12 cellular contexts compared by ENCODE assay signal in genomic region chr11:66072518-66072917, GRCh38. TPM values are rescaled to one million over a fixed set of nuclear protein-coding genes. Genes with fewer than 3 reads are reported as not detected.
DNase-seq lines count a peak whose midpoint lies in the region; ATAC-seq, FAIRE-seq and TF ChIP-seq lines count a peak whose summit lies in the region.
"Had no signal": no experiment of that assay in that cellular context is flagged by ENCODE, and none has a peak within 500 bp of the region (broad histone marks: within the 10 kb centered on the region; RNA-seq: fewer than 3 reads in every experiment).

No MANE protein-coding gene starts in this region.

- peak overlapping the region; percentile 92 for H3K4me2 ChIP-seq in astrocyte (ENCODE audit: low read length)

- peak overlapping the region; percentile 74 for H3K4me3 ChIP-seq in CD8-positive, alpha-beta T cell (ENCODE audit: low read depth, low read length)
- 0 out of 2 replicates have a peak overlapping the region, but pooled peaks have one; percentile 61 for H3K4me3 ChIP-seq in HFF-Myc (replicated peaks; ENCODE audit: low read depth, low read length)
- no peak overlapping the region for H3K4me3 ChIP-seq in astrocyte (ENCODE audit: insufficient read depth, low read depth, low read length)
- H3K4me3 ChIP-seq: MG63, mucosa of descending colon had no signal

- peaks cover 54% of the 10 kb centered on the region for H3K4me1 ChIP-seq in CD8-positive, alpha-beta T cell (ENCODE audit: insufficient read depth, low read length)
- peaks cover 29% of the 10 kb centered on the region for H3K4me1 ChIP-seq in astrocyte (ENCODE audit: insufficient read depth, low read length)

- H3K27ac ChIP-seq in CD8-positive, alpha-beta T cell (ENCODE audit: low read depth, low read length), result no peak overlapping the region
- no peak overlapping the region for H3K27ac ChIP-seq in astrocyte (ENCODE audit: low read depth, low read length)
- H3K27ac ChIP-seq: SJCRH30 had no signal

- H3K36me3 Mint-ChIP-seq in CD8-positive, alpha-beta T cell, result peaks cover 66% of the 10 kb centered on the region
- H3K36me3 Mint-ChIP-seq in astrocyte (ENCODE audit: low read depth, unreplicated experiment), result peaks cover 9% of the 10 kb centered on the region
- H3K36me3 Mint-ChIP-seq in nephron (ENCODE audit: low read depth), result peaks cover 36% of the 10 kb centered on the region

- CTCF ChIA-PET in CD8-positive, alpha-beta T cell (lab: Charles Lee), result no interaction called here

- POLR2A ChIA-PET in CD8-positive, alpha-beta T cell (lab: Charles Lee), result interaction anchor here (1.1 to 3.0 kb wide), 2 partner anchors 8 to 20 kb away, joined by 5 to 43 read pairs; partner anchors contain the start of gene SF3B2

- intact Hi-C loops in CD8-positive, alpha-beta T cell (cut with DNase I, micrococcal nuclease), result loop anchor here (5.0 to 10.0 kb wide), 2 partner anchors 40 to 212 kb away; partner anchors contain the start of gene YIF1A (in 1 of the 2)

- no peaks in the 10 kb centered on the region for H3K27me3 Mint-ChIP-seq in CD8-positive, alpha-beta T cell (ENCODE audit: low read depth)
- no peaks in the 10 kb centered on the region for H3K27me3 Mint-ChIP-seq in astrocyte (ENCODE audit: low read depth, unreplicated experiment)
- H3K27me3 Mint-ChIP-seq in nephron (ENCODE audit: low read depth), result peaks cover 5% of the 10 kb centered on the region

- no peaks in the 10 kb centered on the region for H3K27me3 ChIP-seq in CD8-positive, alpha-beta T cell (ENCODE audit: insufficient read depth, low read length)
- no peaks in the 10 kb centered on the region for H3K27me3 ChIP-seq in astrocyte (ENCODE audit: insufficient read depth, low read length)
- H3K27me3 ChIP-seq: MG63, SJCRH30 had no signal

- H3K4me3 Mint-ChIP-seq in CD8-positive, alpha-beta T cell, result peak overlapping the region; percentile 92
- peak overlapping the region; percentile 93 for H3K4me3 Mint-ChIP-seq in astrocyte (ENCODE audit: unreplicated experiment)
- H3K4me3 Mint-ChIP-seq in nephron, result peak overlapping the region; percentile 91 to 92 (median 92)

- H3K79me2 ChIP-seq in astrocyte (ENCODE audit: insufficient read depth, low read length), result peaks cover 66% of the 10 kb centered on the region

- H3K9me3 Mint-ChIP-seq in CD8-positive, alpha-beta T cell, result no peaks in the 10 kb centered on the region
- H3K9me3 Mint-ChIP-seq in astrocyte (ENCODE audit: unreplicated experiment), result no peaks in the 10 kb centered on the region
- H3K9me3 Mint-ChIP-seq in nephron, result no peaks in the 10 kb centered on the region

- H4K20me1 ChIP-seq in astrocyte (ENCODE audit: insufficient read depth, low read length), result peaks cover 58% of the 10 kb centered on the region

- no peak for TF ChIP-seq CTCF in CD8-positive, alpha-beta T cell (IDR thresholded peaks at IDR 0.05)
- TF ChIP-seq CTCF in HFF-Myc (IDR thresholded peaks at IDR 0.05; ENCODE audit: low read depth, low read length, missing control alignments) (no peak), astrocyte (IDR thresholded peaks at IDR 0.05; ENCODE audit: insufficient read depth, low read depth, low read length) (no peak), nephron (IDR thresholded peaks at IDR 0.05; ENCODE audit: unreplicated experiment in 3 of 3) (no peak)

- no peaks in the 10 kb centered on the region for H3K9me3 ChIP-seq in CD8-positive, alpha-beta T cell (ENCODE audit: low read length)
- no peaks in the 10 kb centered on the region for H3K9me3 ChIP-seq in astrocyte (ENCODE audit: insufficient read depth, low read depth, low read length)
- H3K9me3 ChIP-seq: MG63, mucosa of descending colon, SJCRH30 had no signal

- peaks cover 18% of the 10 kb centered on the region for H3K36me3 ChIP-seq in CD8-positive, alpha-beta T cell (ENCODE audit: insufficient read depth, low read length)
- peaks cover 26% of the 10 kb centered on the region for H3K36me3 ChIP-seq in astrocyte (ENCODE audit: insufficient read depth, low read length)

- H2AFZ ChIP-seq in astrocyte (ENCODE audit: low read depth, low read length), result no peak overlapping the region

- peak overlapping the region; percentile 85 for H3K9ac ChIP-seq in astrocyte (ENCODE audit: low read length)

- ATAC-seq in CD8-positive, alpha-beta T cell, result no peak
- no peak for ATAC-seq in GM19328 (IDR thresholded peaks at IDR 0.05; ENCODE audit: unreplicated experiment)
- ATAC-seq: mucosa of descending colon had no signal

- DNase-seq in CD8-positive, alpha-beta T cell, result peak in 1 of 7 experiments; percentile 2
- DNase-seq in HFF-Myc (ENCODE audit: extremely low read depth, low read depth) (no peak), astrocyte (ENCODE audit: low read depth) (no peak), NCI-H526 (lab: John Stamatoyannopoulos, UW) (no peak)
- no peak for DNase-seq in stimulated activated CD8-positive, alpha-beta memory T cell treated with anti-CD3 and anti-CD28 coated beads, Interleukin-4, amount 100 ng/mL, for 48 hours
- DNase-seq: hippocampal formation, MG63, mucosa of descending colon, NCI-H446, SJCRH30 had no signal

- no peak for FAIRE-seq in astrocyte (lab: Jason Lieb, UNC)

- peaks cover 69% of the 10 kb centered on the region for H3K4me1 Mint-ChIP-seq in CD8-positive, alpha-beta T cell (ENCODE audit: low read depth)
- peaks cover 25% of the 10 kb centered on the region for H3K4me1 Mint-ChIP-seq in astrocyte (ENCODE audit: low read depth, unreplicated experiment)
- peaks cover 39% of the 10 kb centered on the region for H3K4me1 Mint-ChIP-seq in nephron

- peak overlapping the region; percentile 85 for H3K27ac Mint-ChIP-seq in CD8-positive, alpha-beta T cell
- H3K27ac Mint-ChIP-seq in astrocyte (ENCODE audit: unreplicated experiment) (peak overlapping the region; percentile 72), nephron (peak overlapping the region in 1 of 3 experiments; percentile 82)

RNA-seq across cellular contexts. Expression of gene PACS1, which starts 2.4 kb away (rescaled TPM):
- 100 to 1,000 TPM; 161 to 176 TPM for total RNA-seq in CD8-positive, alpha-beta T cell
- total RNA-seq in astrocyte, result 86.0 and 86.9 TPM in 2 replicates

RNA-seq across cellular contexts. Expression of gene SF3B2, which starts 20.4 kb away (rescaled TPM):
- total RNA-seq in CD8-positive, alpha-beta T cell, result 100 to 1,000 TPM; 196 to 217 TPM
- total RNA-seq in astrocyte, result 169 and 170 TPM in 2 replicates

RNA-seq across cellular contexts. Expression of gene GAL3ST3, which starts 23.6 kb away (rescaled TPM):
- not detected for total RNA-seq in CD8-positive, alpha-beta T cell
- total RNA-seq in astrocyte, result 0.46 and 0.61 TPM in 2 replicates
- total RNA-seq: mucosa of descending colon, SJCRH30 had no signal

RNA-seq across cellular contexts. Expression of gene CATSPER1, which starts 46.2 kb away (rescaled TPM):
- total RNA-seq in CD8-positive, alpha-beta T cell, result not detected
- 0.45 TPM in 1 of 2 replicates, not detected in the other for total RNA-seq in astrocyte
- total RNA-seq: mucosa of descending colon had no signal
